In genomic region chr2:240571314-240571973, GRCh38 we compare ENCODE assay signal across 16 cellular contexts. TPM values are rescaled to one million over a fixed set of nuclear protein-coding genes. Genes with fewer than 3 reads are reported as not detected.
DNase-seq lines count a peak whose midpoint lies in the region; ATAC-seq and TF ChIP-seq lines count a peak whose summit lies in the region.
"Had no signal": no experiment of that assay in that cellular context is flagged by ENCODE, and none has a peak within 500 bp of the region (broad histone marks: within the 10 kb centered on the region; RNA-seq: fewer than 3 reads in every experiment).

No MANE protein-coding gene starts in this region.

- peaks cover 0 to 41% (median 19%) of the 10 kb centered on the region in 4 donors for H3K36me3 ChIP-seq in sigmoid colon

- H3K4me3 ChIP-seq in sigmoid colon = no peak overlapping the region
- H3K4me3 ChIP-seq: heart left ventricle, suprapubic skin had no signal

- no peaks in the 10 kb centered on the region for H3K27me3 ChIP-seq in sigmoid colon
- H3K27me3 ChIP-seq: heart left ventricle, suprapubic skin had no signal

- TF ChIP-seq EP300 in sigmoid colon (IDR thresholded peaks at IDR 0.05) = no peak

- peak; percentile 4 for DNase-seq in activated CD4-positive, alpha-beta T cell treated with anti-CD3 and anti-CD28 coated beads for 36 hours
- no peak for DNase-seq in activated CD4-positive, alpha-beta T cell treated with anti-CD3 and anti-CD28 coated beads, Interleukin-2, amount 10 ng/mL, durations not matched to agents 24 days and 14 days
- DNase-seq in activated CD4-positive, alpha-beta memory T cell treated with anti-CD3 and anti-CD28 coated beads, Interleukin-2, amount 10 ng/mL, durations not matched to agents 7 days and 5 days = no peak
- DNase-seq in immature natural killer cell = no peak
- peak; percentile 55 for DNase-seq in sigmoid colon
- DNase-seq in NCI-H345 treated with DMSO at 0.1 percent for 48 hours (lab: John Stamatoyannopoulos, UW; ENCODE audit: unreplicated experiment) = no peak
- no peak for DNase-seq in NCI-H748 (lab: John Stamatoyannopoulos, UW; ENCODE audit: unreplicated experiment)
- DNase-seq: MV-4-11, naive B cell, PC-3, small intestine, T-helper 9 cell had no signal

- no peak overlapping the region for H3K27ac Mint-ChIP-seq in activated CD4-positive, alpha-beta T cell treated with anti-CD3 and anti-CD28 coated beads for 36 hours
- H3K27ac Mint-ChIP-seq in activated CD4-positive, alpha-beta T cell treated with anti-CD3 and anti-CD28 coated beads, Interleukin-2, amount 10 ng/mL, durations not matched to agents 24 days and 14 days = no peak overlapping the region
- peak overlapping the region; percentile 45 for H3K27ac Mint-ChIP-seq in activated CD4-positive, alpha-beta memory T cell treated with anti-CD3 and anti-CD28 coated beads, Interleukin-2, amount 10 ng/mL, durations not matched to agents 7 days and 5 days
- H3K27ac Mint-ChIP-seq in immature natural killer cell = peak overlapping the region in 4 of 6 donors; percentile 40 to 67 (median 54)

- peaks cover 25% of the 10 kb centered on the region for H3K4me1 Mint-ChIP-seq in activated CD4-positive, alpha-beta T cell treated with anti-CD3 and anti-CD28 coated beads for 36 hours
- H3K4me1 Mint-ChIP-seq in activated CD4-positive, alpha-beta T cell treated with anti-CD3 and anti-CD28 coated beads, Interleukin-2, amount 10 ng/mL, durations not matched to agents 24 days and 14 days = peaks cover 24% of the 10 kb centered on the region
- H3K4me1 Mint-ChIP-seq in activated CD4-positive, alpha-beta memory T cell treated with anti-CD3 and anti-CD28 coated beads, Interleukin-2, amount 10 ng/mL, durations not matched to agents 7 days and 5 days = peaks cover 36% of the 10 kb centered on the region
- H3K4me1 Mint-ChIP-seq in immature natural killer cell = peaks cover 44 to 46% of the 10 kb centered on the region in 2 donors

- H3K9me3 Mint-ChIP-seq in activated CD4-positive, alpha-beta T cell treated with anti-CD3 and anti-CD28 coated beads for 36 hours (ENCODE audit: low read depth) = no peaks in the 10 kb centered on the region
- no peaks in the 10 kb centered on the region for H3K9me3 Mint-ChIP-seq in activated CD4-positive, alpha-beta T cell treated with anti-CD3 and anti-CD28 coated beads, Interleukin-2, amount 10 ng/mL, durations not matched to agents 24 days and 14 days
- H3K9me3 Mint-ChIP-seq in activated CD4-positive, alpha-beta memory T cell treated with anti-CD3 and anti-CD28 coated beads, Interleukin-2, amount 10 ng/mL, durations not matched to agents 7 days and 5 days = no peaks in the 10 kb centered on the region
- H3K9me3 Mint-ChIP-seq in immature natural killer cell = no peaks in the 10 kb centered on the region
- H3K9me3 Mint-ChIP-seq: naive B cell had no signal

- no peak overlapping the region for H3K4me3 Mint-ChIP-seq in activated CD4-positive, alpha-beta T cell treated with anti-CD3 and anti-CD28 coated beads for 36 hours
- no peak overlapping the region for H3K4me3 Mint-ChIP-seq in activated CD4-positive, alpha-beta T cell treated with anti-CD3 and anti-CD28 coated beads, Interleukin-2, amount 10 ng/mL, durations not matched to agents 24 days and 14 days
- peak overlapping the region; percentile 90 for H3K4me3 Mint-ChIP-seq in activated CD4-positive, alpha-beta memory T cell treated with anti-CD3 and anti-CD28 coated beads, Interleukin-2, amount 10 ng/mL, durations not matched to agents 7 days and 5 days
- H3K4me3 Mint-ChIP-seq in immature natural killer cell = peak overlapping the region; percentile 54 to 91 (median 86)

- H3K36me3 Mint-ChIP-seq in activated CD4-positive, alpha-beta T cell treated with anti-CD3 and anti-CD28 coated beads for 36 hours (ENCODE audit: low read depth) = peaks cover 2% of the 10 kb centered on the region
- peaks cover 12% of the 10 kb centered on the region for H3K36me3 Mint-ChIP-seq in activated CD4-positive, alpha-beta T cell treated with anti-CD3 and anti-CD28 coated beads, Interleukin-2, amount 10 ng/mL, durations not matched to agents 24 days and 14 days (ENCODE audit: low read depth)
- H3K36me3 Mint-ChIP-seq in activated CD4-positive, alpha-beta memory T cell treated with anti-CD3 and anti-CD28 coated beads, Interleukin-2, amount 10 ng/mL, durations not matched to agents 7 days and 5 days (ENCODE audit: low read depth) = peaks cover 23% of the 10 kb centered on the region
- H3K36me3 Mint-ChIP-seq in immature natural killer cell = no peaks in the 10 kb centered on the region
- H3K36me3 Mint-ChIP-seq: naive B cell had no signal

- ATAC-seq in activated CD4-positive, alpha-beta T cell treated with anti-CD3 and anti-CD28 coated beads for 36 hours = no peak
- ATAC-seq in HG03280 (IDR thresholded peaks at IDR 0.05; ENCODE audit: unreplicated experiment) = no peak
- ATAC-seq: heart left ventricle, PC-3 had no signal

- intact Hi-C loops in activated CD4-positive, alpha-beta T cell treated with anti-CD3 and anti-CD28 coated beads for 36 hours (cut with DNase I, micrococcal nuclease) = no loop called here
- intact Hi-C loops in activated CD4-positive, alpha-beta T cell treated with anti-CD3 and anti-CD28 coated beads, Interleukin-2, amount 10 ng/mL, durations not matched to agents 24 days and 14 days (cut with micrococcal nuclease) = no loop called here
- intact Hi-C loops in sigmoid colon (cut with DNase I) = no loop called here

- H3K27me3 Mint-ChIP-seq in activated CD4-positive, alpha-beta T cell treated with anti-CD3 and anti-CD28 coated beads for 36 hours = no peaks in the 10 kb centered on the region
- no peaks in the 10 kb centered on the region for H3K27me3 Mint-ChIP-seq in activated CD4-positive, alpha-beta T cell treated with anti-CD3 and anti-CD28 coated beads, Interleukin-2, amount 10 ng/mL, durations not matched to agents 24 days and 14 days
- no peaks in the 10 kb centered on the region for H3K27me3 Mint-ChIP-seq in activated CD4-positive, alpha-beta memory T cell treated with anti-CD3 and anti-CD28 coated beads, Interleukin-2, amount 10 ng/mL, durations not matched to agents 7 days and 5 days
- peaks cover 6 to 20% (median 9%) of the 10 kb centered on the region in 3 donors for H3K27me3 Mint-ChIP-seq in immature natural killer cell (ENCODE audit: low read depth in 3 of 3)
- H3K27me3 Mint-ChIP-seq: naive B cell had no signal

- peaks cover 0 to 42% (median 39%) of the 10 kb centered on the region in 4 donors for H3K4me1 ChIP-seq in sigmoid colon

- TF ChIP-seq POLR2A in sigmoid colon (IDR thresholded peaks at IDR 0.05) = no peak

- POLR2A ChIA-PET in activated CD4-positive, alpha-beta T cell treated with anti-CD3 and anti-CD28 coated beads for 36 hours (lab: Charles Lee) = no interaction called here
- POLR2A ChIA-PET in activated CD4-positive, alpha-beta memory T cell treated with anti-CD3 and anti-CD28 coated beads, Interleukin-2, amount 10 ng/mL, durations not matched to agents 7 days and 5 days (lab: Charles Lee) = interaction anchor here (1.2 to 1.5 kb wide), 3 partner anchors 10 to 15 kb away, joined by 3 to 7 read pairs (median 3); partner anchors contain the start of gene CAPN10

- H3K27ac ChIP-seq in sigmoid colon = no peak overlapping the region
- H3K27ac ChIP-seq: heart left ventricle, suprapubic skin had no signal

- CTCF ChIA-PET in activated CD4-positive, alpha-beta T cell treated with anti-CD3 and anti-CD28 coated beads for 36 hours (lab: Charles Lee) = no interaction called here
- CTCF ChIA-PET in activated CD4-positive, alpha-beta memory T cell treated with anti-CD3 and anti-CD28 coated beads, Interleukin-2, amount 10 ng/mL, durations not matched to agents 7 days and 5 days (lab: Charles Lee) = no interaction called here

- TF ChIP-seq CTCF in sigmoid colon (IDR thresholded peaks at IDR 0.05) = no peak

- 92 to 94% methylated on average over 18 of the region's 18 CpGs for WGBS in sigmoid colon, 2 donors

- no peaks in the 10 kb centered on the region for H3K9me3 ChIP-seq in sigmoid colon
- H3K9me3 ChIP-seq: heart left ventricle, suprapubic skin had no signal

RNA-seq across cellular contexts. Expression of gene RNPEPL1, which starts 3.2 kb away (rescaled TPM):
- total RNA-seq in activated CD4-positive, alpha-beta T cell treated with anti-CD3 and anti-CD28 coated beads for 36 hours = 10 to 100 TPM; 35.7 to 43.8 TPM
- 59.1 and 60.7 TPM in 2 replicates for total RNA-seq in activated CD4-positive, alpha-beta T cell treated with anti-CD3 and anti-CD28 coated beads, Interleukin-2, amount 10 ng/mL, durations not matched to agents 24 days and 14 days
- total RNA-seq in activated CD4-positive, alpha-beta memory T cell treated with anti-CD3 and anti-CD28 coated beads, Interleukin-2, amount 10 ng/mL, durations not matched to agents 7 days and 5 days = 100 to 1,000 TPM; 135 to 144 TPM
- 10 to 100 TPM; 46.5 to 51.4 (median 49.9) TPM for polyA plus RNA-seq in immature natural killer cell
- total RNA-seq in sigmoid colon = 10 to 100 TPM; 23.1 to 87.8 (median 28.4) TPM
- polyA plus RNA-seq in sigmoid colon = 100 to 1,000 TPM in 2 of 3 donors, 10 to 100 TPM in 1; 64.3 to 136 (median 102) TPM

RNA-seq across cellular contexts. Expression of gene DUSP28, which starts 11.3 kb away (rescaled TPM):
- total RNA-seq in activated CD4-positive, alpha-beta T cell treated with anti-CD3 and anti-CD28 coated beads for 36 hours = 1 to 10 TPM; 3.3 to 5.0 TPM
- total RNA-seq in activated CD4-positive, alpha-beta T cell treated with anti-CD3 and anti-CD28 coated beads, Interleukin-2, amount 10 ng/mL, durations not matched to agents 24 days and 14 days = 6.3 and 7.9 TPM in 2 replicates
- total RNA-seq in activated CD4-positive, alpha-beta memory T cell treated with anti-CD3 and anti-CD28 coated beads, Interleukin-2, amount 10 ng/mL, durations not matched to agents 7 days and 5 days = 1 to 10 TPM; 7.9 to 9.3 TPM
- polyA plus RNA-seq in immature natural killer cell (10 to 100 TPM; 13.7 to 27.4 (median 27.4) TPM), sigmoid colon (1 to 10 TPM; 5.0 to 5.4 (median 5.1) TPM)
- 10 to 100 TPM in 1 of 4 donors, 1 to 10 TPM in 3; 4.6 to 10.2 (median 7.6) TPM for total RNA-seq in sigmoid colon

RNA-seq across cellular contexts. Expression of gene ANKMY1, which starts 13.7 kb away (rescaled TPM):
- 10 to 100 TPM; 20.7 to 24.0 TPM for total RNA-seq in activated CD4-positive, alpha-beta T cell treated with anti-CD3 and anti-CD28 coated beads for 36 hours
- total RNA-seq in activated CD4-positive, alpha-beta T cell treated with anti-CD3 and anti-CD28 coated beads, Interleukin-2, amount 10 ng/mL, durations not matched to agents 24 days and 14 days = 24.8 and 26.7 TPM in 2 replicates
- total RNA-seq in activated CD4-positive, alpha-beta memory T cell treated with anti-CD3 and anti-CD28 coated beads, Interleukin-2, amount 10 ng/mL, durations not matched to agents 7 days and 5 days = 10 to 100 TPM; 28.2 to 31.5 TPM
- polyA plus RNA-seq in immature natural killer cell (10 to 100 TPM in 1 of 3 donors, 1 to 10 TPM in 2; 5.6 to 12.4 (median 7.3) TPM), sigmoid colon (1 to 10 TPM; 3.6 to 9.4 (median 3.9) TPM)
- total RNA-seq in sigmoid colon = 10 to 100 TPM in 2 of 4 donors, 1 to 10 TPM in 2; 6.7 to 14.0 (median 9.6) TPM

RNA-seq across cellular contexts. Expression of gene CAPN10, which starts 15.1 kb away (rescaled TPM):
- total RNA-seq in activated CD4-positive, alpha-beta T cell treated with anti-CD3 and anti-CD28 coated beads for 36 hours = 10 to 100 TPM; 22.1 to 30.2 TPM
- total RNA-seq in activated CD4-positive, alpha-beta T cell treated with anti-CD3 and anti-CD28 coated beads, Interleukin-2, amount 10 ng/mL, durations not matched to agents 24 days and 14 days = 48.4 and 51.9 TPM in 2 replicates
- total RNA-seq in activated CD4-positive, alpha-beta memory T cell treated with anti-CD3 and anti-CD28 coated beads, Interleukin-2, amount 10 ng/mL, durations not matched to agents 7 days and 5 days = 10 to 100 TPM; 52.3 to 53.1 TPM
- polyA plus RNA-seq in immature natural killer cell = 10 to 100 TPM in 2 of 3 donors, 1 to 10 TPM in 1; 9.7 to 22.5 (median 11.6) TPM
- total RNA-seq in sigmoid colon = 10 to 100 TPM; 10.5 to 27.7 (median 16.3) TPM
- polyA plus RNA-seq in sigmoid colon = 10 to 100 TPM; 11.4 to 33.0 (median 16.4) TPM

RNA-seq across cellular contexts. Expression of gene GPR35, which starts 53.8 kb away (rescaled TPM):
- total RNA-seq in activated CD4-positive, alpha-beta T cell treated with anti-CD3 and anti-CD28 coated beads for 36 hours = 1 to 10 TPM; 3.6 to 4.1 TPM
- total RNA-seq in activated CD4-positive, alpha-beta T cell treated with anti-CD3 and anti-CD28 coated beads, Interleukin-2, amount 10 ng/mL, durations not matched to agents 24 days and 14 days = 7.1 and 8.7 TPM in 2 replicates
- 1 to 10 TPM; 5.2 to 5.7 TPM for total RNA-seq in activated CD4-positive, alpha-beta memory T cell treated with anti-CD3 and anti-CD28 coated beads, Interleukin-2, amount 10 ng/mL, durations not matched to agents 7 days and 5 days
- polyA plus RNA-seq in immature natural killer cell = 1 to 10 TPM in 1 of 3 donors, under 1 TPM in 1, not detected in 1; 0.89 to 1.6 TPM
- 1 to 10 TPM; 1.3 to 7.8 (median 3.5) TPM for total RNA-seq in sigmoid colon
- polyA plus RNA-seq in sigmoid colon = 10 to 100 TPM; 28.2 to 76.6 (median 33.0) TPM
- total RNA-seq: epithelial cell of proximal tubule had no signal

Comparison
In these comparisons a context has a peak if more than half of its experiments do, and no peak if none do; other contexts are left out.
1. DNase-seq: peak in activated CD4-positive, alpha-beta T cell treated with anti-CD3 and anti-CD28 coated beads for 36 hours (single experiment) and sigmoid colon (single experiment); none in activated CD4-positive, alpha-beta T cell treated with anti-CD3 and anti-CD28 coated beads, Interleukin-2, amount 10 ng/mL, durations not matched to agents 24 days and 14 days (single experiment), activated CD4-positive, alpha-beta memory T cell treated with anti-CD3 and anti-CD28 coated beads, Interleukin-2, amount 10 ng/mL, durations not matched to agents 7 days and 5 days (single experiment), immature natural killer cell (0 of 3), NCI-H345 treated with DMSO at 0.1 percent for 48 hours (single experiment) and NCI-H748 (single experiment).
2. H3K27ac Mint-ChIP-seq: peak in activated CD4-positive, alpha-beta memory T cell treated with anti-CD3 and anti-CD28 coated beads, Interleukin-2, amount 10 ng/mL, durations not matched to agents 7 days and 5 days (single experiment) and immature natural killer cell (4 of 6); none in activated CD4-positive, alpha-beta T cell treated with anti-CD3 and anti-CD28 coated beads for 36 hours (single experiment) and activated CD4-positive, alpha-beta T cell treated with anti-CD3 and anti-CD28 coated beads, Interleukin-2, amount 10 ng/mL, durations not matched to agents 24 days and 14 days (single experiment).
3. H3K4me3 Mint-ChIP-seq: peak in activated CD4-positive, alpha-beta memory T cell treated with anti-CD3 and anti-CD28 coated beads, Interleukin-2, amount 10 ng/mL, durations not matched to agents 7 days and 5 days (single experiment) and immature natural killer cell (5 of 5); none in activated CD4-positive, alpha-beta T cell treated with anti-CD3 and anti-CD28 coated beads for 36 hours (single experiment) and activated CD4-positive, alpha-beta T cell treated with anti-CD3 and anti-CD28 coated beads, Interleukin-2, amount 10 ng/mL, durations not matched to agents 24 days and 14 days (single experiment).